In the genomic region with DNA sequence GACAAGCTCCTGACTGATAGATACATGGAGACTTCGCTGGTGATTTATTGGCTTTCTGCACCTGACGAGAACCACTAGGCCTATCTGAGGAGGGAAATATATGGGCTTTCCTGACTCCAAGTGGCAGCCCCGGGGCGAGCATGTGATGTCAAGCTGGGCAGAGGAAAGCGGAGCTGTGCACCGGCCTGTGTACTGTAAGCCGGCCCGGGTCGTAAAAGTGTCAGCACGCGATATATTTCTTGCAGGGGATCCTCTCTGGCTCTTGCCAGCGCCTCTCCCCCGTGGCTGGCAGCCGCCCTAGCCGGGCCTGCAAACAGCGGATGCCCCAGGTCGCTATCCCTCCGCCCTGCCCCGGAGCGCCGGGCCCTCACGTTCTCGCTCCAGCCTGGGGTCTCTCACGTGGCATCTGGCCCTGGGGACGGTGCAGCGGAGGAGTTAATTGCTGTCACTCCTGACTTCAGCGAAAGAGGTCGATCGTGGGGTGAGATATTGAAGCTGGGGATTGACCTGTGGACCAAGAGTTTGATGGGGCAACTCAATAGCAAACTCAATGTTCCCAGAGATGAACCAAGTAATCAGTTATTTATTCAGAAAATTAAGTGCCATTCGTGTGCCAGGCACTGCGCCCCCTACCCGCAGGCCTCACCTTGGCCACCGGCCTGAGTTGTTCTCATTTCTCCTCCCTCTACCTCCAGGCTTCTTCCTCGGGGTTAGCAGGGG, we compare ENCODE assay signal across 9 cellular contexts. TPM values are rescaled to one million over a fixed set of nuclear protein-coding genes. Genes with fewer than 3 reads are reported as not detected.
DNase-seq lines count a peak whose midpoint lies in the region; ATAC-seq and TF ChIP-seq lines count a peak whose summit lies in the region.
"Had no signal": no experiment of that assay in that cellular context is flagged by ENCODE, and none has a peak within 500 bp of the region (broad histone marks: within the 10 kb centered on the region; RNA-seq: fewer than 3 reads in every experiment).

No MANE protein-coding gene starts in this region.

- H3K4me1 ChIP-seq in mucosa of descending colon (ENCODE audit: low read depth) (peaks cover 5% of the 10 kb centered on the region), testis (peaks cover 25% of the 10 kb centered on the region)

- H3K4me1 Mint-ChIP-seq in activated CD4-positive, alpha-beta T cell treated with anti-CD3 and anti-CD28 coated beads, Interleukin-2, amount 10 ng/mL, durations not matched to agents 7 days and 5 days = peaks cover 22% of the 10 kb centered on the region

- H3K9me3 ChIP-seq in mucosa of descending colon = no peaks in the 10 kb centered on the region
- H3K9me3 ChIP-seq in testis = no peaks in the 10 kb centered on the region

- ATAC-seq in mucosa of descending colon = peak; percentile 68

- POLR2A ChIA-PET in activated CD4-positive, alpha-beta T cell treated with anti-CD3 and anti-CD28 coated beads, Interleukin-2, amount 10 ng/mL, durations not matched to agents 7 days and 5 days (lab: Charles Lee) = no interaction called here

- no peak for TF ChIP-seq POLR2A in testis (IDR thresholded peaks at IDR 0.05)

- intact Hi-C loops in mucosa of descending colon (cut with DNase I, micrococcal nuclease) (no loop called here), testis (cut with DNase I; ENCODE audit: low total_unique reads) (no loop called here)

- H3K4me3 ChIP-seq in epithelial cell of esophagus (ENCODE audit: low read length) (peak overlapping the region; percentile 7), mucosa of descending colon (no peak overlapping the region), testis (peak overlapping the region; percentile 34 to 57)

- H3K27me3 ChIP-seq in testis = no peaks in the 10 kb centered on the region

- peaks cover 28% of the 10 kb centered on the region for H3K27me3 Mint-ChIP-seq in activated CD4-positive, alpha-beta T cell treated with anti-CD3 and anti-CD28 coated beads, Interleukin-2, amount 10 ng/mL, durations not matched to agents 7 days and 5 days

- CTCF ChIA-PET in activated CD4-positive, alpha-beta T cell treated with anti-CD3 and anti-CD28 coated beads, Interleukin-2, amount 10 ng/mL, durations not matched to agents 7 days and 5 days (lab: Charles Lee) = interaction anchor here (1.2 kb wide), 1 partner anchor 42 kb away, joined by 3 read pairs; no protein-coding TSS in a partner anchor

- no peaks in the 10 kb centered on the region for H3K36me3 Mint-ChIP-seq in activated CD4-positive, alpha-beta T cell treated with anti-CD3 and anti-CD28 coated beads, Interleukin-2, amount 10 ng/mL, durations not matched to agents 7 days and 5 days (ENCODE audit: low read depth)

- DNase-seq in EL = peak; percentile 60
- peak; percentile 48 for DNase-seq in M059J (ENCODE audit: low read depth)
- DNase-seq in activated CD4-positive, alpha-beta T cell treated with anti-CD3 and anti-CD28 coated beads, Interleukin-2, amount 10 ng/mL, durations not matched to agents 7 days and 5 days = peak; percentile 13
- DNase-seq in epithelial cell of esophagus (ENCODE audit: low read depth) = peak; percentile 17
- peak; percentile 37 to 55 (median 48) for DNase-seq in mucosa of descending colon
- peak; percentile 48 for DNase-seq in testis
- DNase-seq in OCI-M1 (lab: John Stamatoyannopoulos, UW) = no peak
- no peak for DNase-seq in HCEC 1CT

- no peak overlapping the region for H3K27ac ChIP-seq in testis

- H3K4me3 Mint-ChIP-seq in activated CD4-positive, alpha-beta T cell treated with anti-CD3 and anti-CD28 coated beads, Interleukin-2, amount 10 ng/mL, durations not matched to agents 7 days and 5 days = peak overlapping the region; percentile 65

- H3K9me3 Mint-ChIP-seq in activated CD4-positive, alpha-beta T cell treated with anti-CD3 and anti-CD28 coated beads, Interleukin-2, amount 10 ng/mL, durations not matched to agents 7 days and 5 days = no peaks in the 10 kb centered on the region

- H3K27ac Mint-ChIP-seq in activated CD4-positive, alpha-beta T cell treated with anti-CD3 and anti-CD28 coated beads, Interleukin-2, amount 10 ng/mL, durations not matched to agents 7 days and 5 days = no peak overlapping the region

- H3K36me3 ChIP-seq in mucosa of descending colon (ENCODE audit: low read depth) = no peaks in the 10 kb centered on the region
- no peaks in the 10 kb centered on the region for H3K36me3 ChIP-seq in testis (ENCODE audit: low read depth, missing control alignments)

- WGBS in testis, 2 donors = 8 to 13% methylated on average over 30 to 34 of the region's 34 CpGs

- TF ChIP-seq CTCF in epithelial cell of esophagus (IDR thresholded peaks at IDR 0.05; ENCODE audit: insufficient read depth, low read depth, low read length, missing control alignments) = peak; percentile 27
- TF ChIP-seq CTCF in mucosa of descending colon (IDR thresholded peaks at IDR 0.05) = no peak
- TF ChIP-seq CTCF in testis (IDR thresholded peaks at IDR 0.05) = no peak

RNA-seq across cellular contexts. Expression of gene HAO2, which starts 41.0 kb away (rescaled TPM):
- not detected in 2 replicates for total RNA-seq in M059J (2014; rRNA removed; shearing (Covaris generic))
- total RNA-seq in activated CD4-positive, alpha-beta T cell treated with anti-CD3 and anti-CD28 coated beads, Interleukin-2, amount 10 ng/mL, durations not matched to agents 7 days and 5 days = not detected
- total RNA-seq in mucosa of descending colon (not detected), testis (not detected)
- polyA plus RNA-seq in testis (ENCODE audit: insufficient read depth, low read depth, low replicate concordance) = not detected
- total RNA-seq: LHCN-M2 had no signal

Comparison
In these comparisons a context has a peak if more than half of its experiments do, and no peak if none do; other contexts are left out.
1. DNase-seq: peak in EL (single experiment), M059J (single experiment), activated CD4-positive, alpha-beta T cell treated with anti-CD3 and anti-CD28 coated beads, Interleukin-2, amount 10 ng/mL, durations not matched to agents 7 days and 5 days (single experiment), epithelial cell of esophagus (single experiment), mucosa of descending colon (3 of 3) and testis (single experiment); none in OCI-M1 (single experiment) and HCEC 1CT (single experiment).